Comparison of ENCODE assay signal across 9 cellular contexts in the genomic region with DNA sequence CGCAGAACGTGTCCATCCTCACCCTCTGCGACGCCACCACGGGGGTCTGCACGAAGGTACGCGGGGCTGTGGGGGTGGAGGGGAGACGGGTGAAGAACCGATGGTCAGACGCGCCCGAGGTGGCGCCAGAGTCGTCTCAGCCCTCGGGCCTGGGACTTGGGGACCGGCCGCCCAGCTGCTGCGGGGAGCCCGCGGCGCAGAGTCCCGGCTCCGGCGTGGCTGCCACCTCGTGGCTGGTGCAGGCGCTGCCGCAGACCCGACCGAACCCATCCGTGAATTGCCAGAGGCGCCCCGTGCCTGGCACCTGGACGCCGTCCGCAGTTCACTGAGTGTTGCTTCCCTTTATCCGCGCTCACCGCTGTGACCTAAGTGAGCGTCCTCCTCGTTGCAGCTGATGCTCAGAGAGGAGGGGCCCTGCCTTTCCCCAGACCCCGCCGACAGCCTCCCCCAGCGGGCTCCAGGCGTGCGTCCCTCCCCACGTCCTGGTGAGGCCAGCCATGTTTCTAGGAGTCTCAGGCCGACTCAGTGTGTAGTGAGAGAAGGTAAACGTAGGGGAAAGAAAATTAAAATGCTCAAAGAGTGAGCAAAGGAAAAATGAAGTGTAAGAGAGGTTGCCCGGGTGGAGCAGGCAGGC.
A peak's percentile ranks its signal among the peaks of the same experiment; 100 is the strongest.
DNase-seq lines count a peak whose midpoint lies in the region; ATAC-seq and TF ChIP-seq lines count a peak whose summit lies in the region.
"Had no signal": no experiment of that assay in that cellular context is flagged by ENCODE, and none has a peak within 500 bp of the region (broad histone marks: within the 10 kb centered on the region; RNA-seq: fewer than 3 reads in every experiment).

No MANE protein-coding gene starts in this region.

- peaks cover 0 to 6% (median 0%) of the 10 kb centered on the region in 3 donors for H3K27me3 ChIP-seq in sigmoid colon
- H3K27me3 ChIP-seq in ascending aorta = no peaks in the 10 kb centered on the region

- TF ChIP-seq CTCF in LNCaP clone FGC (IDR thresholded peaks at IDR 0.05; ENCODE audit: control insufficient read depth, extremely low read depth, insufficient read depth) (peak; percentile 86), sigmoid colon (IDR thresholded peaks at IDR 0.05) (peak in 3 of 4 experiments; percentile 27 to 59 (median 39)), ascending aorta (IDR thresholded peaks at IDR 0.05) (no peak)

- intact Hi-C loops in sigmoid colon (cut with DNase I) (loop anchor here (10.0 kb wide), 1 partner anchor 1599 kb away; no protein-coding TSS in a partner anchor), ascending aorta (cut with DNase I) (no loop called here)

- H3K9me3 ChIP-seq in sigmoid colon = no peaks in the 10 kb centered on the region
- H3K9me3 ChIP-seq in ascending aorta = no peaks in the 10 kb centered on the region

- no peak overlapping the region for H3K27ac ChIP-seq in sigmoid colon
- no peak overlapping the region for H3K27ac ChIP-seq in ascending aorta

- no peak for DNase-seq in LNCaP clone FGC (ENCODE audit: low read depth)
- DNase-seq in erythroblast (lab: John Stamatoyannopoulos, UW) = peak; percentile 19 to 29
- no peak for DNase-seq in sigmoid colon
- no peak for DNase-seq in occipital lobe (lab: John Stamatoyannopoulos, UW)
- no peak for DNase-seq in NCI-H1105 treated with DMSO at 0.1 percent for 48 hours (lab: John Stamatoyannopoulos, UW)
- no peak for DNase-seq in ascending aorta (ENCODE audit: low spot score in 2 of 2)
- no peak for DNase-seq in NCI-H524 (lab: John Stamatoyannopoulos, UW)
- DNase-seq: NCI-H1694 had no signal

- TF ChIP-seq POLR2A in erythroblast (IDR thresholded peaks at IDR 0.05; ENCODE audit: low read length) (no peak), sigmoid colon (IDR thresholded peaks at IDR 0.05) (no peak)

- H3K4me1 ChIP-seq in sigmoid colon = peaks cover 0 to 6% (median 0%) of the 10 kb centered on the region in 4 donors
- H3K4me1 ChIP-seq in ascending aorta = no peaks in the 10 kb centered on the region

- ATAC-seq in GM18907 (IDR thresholded peaks at IDR 0.05; ENCODE audit: unreplicated experiment) = peak; percentile 69

- TF ChIP-seq EP300 in sigmoid colon (IDR thresholded peaks at IDR 0.05) = no peak

- H3K36me3 ChIP-seq in sigmoid colon (peaks cover 0 to 15% (median 2%) of the 10 kb centered on the region in 4 donors), ascending aorta (no peaks in the 10 kb centered on the region)

- 12 to 14% methylated on average over 50 of the region's 50 CpGs for WGBS in sigmoid colon, 2 donors

- H3K4me3 ChIP-seq in LNCaP clone FGC (ENCODE audit: low read depth, low read length) = no peak overlapping the region
- peak overlapping the region in 1 of 4 donors; percentile 20 for H3K4me3 ChIP-seq in sigmoid colon
- H3K4me3 ChIP-seq in ascending aorta = no peak overlapping the region

Comparison
In these comparisons a context has a peak if more than half of its experiments do, and no peak if none do; other contexts are left out.
1. DNase-seq: peak in erythroblast (2 of 2); none in LNCaP clone FGC (single experiment), sigmoid colon (single experiment), occipital lobe (single experiment), NCI-H1105 treated with DMSO at 0.1 percent for 48 hours (single experiment), ascending aorta (0 of 2) and NCI-H524 (0 of 2).
2. CTCF ChIP-seq: peak in LNCaP clone FGC (single experiment) and sigmoid colon (3 of 4); none in ascending aorta (0 of 3).